In genomic region chr7:130009848-130010688, GRCh38 we compare ENCODE assay signal across 8 cellular contexts. TPM values are rescaled to one million over a fixed set of nuclear protein-coding genes. Genes with fewer than 3 reads are reported as not detected.
DNase-seq lines count a peak whose midpoint lies in the region; ATAC-seq and TF ChIP-seq lines count a peak whose summit lies in the region.

No MANE protein-coding gene starts in this region.

- H3K36me3 Mint-ChIP-seq in WTC11 = no peaks in the 10 kb centered on the region

- H3K4me3 Mint-ChIP-seq in WTC11 = no peak overlapping the region

- H3K4me1 Mint-ChIP-seq in WTC11 = peaks cover 3% of the 10 kb centered on the region

- no peak for TF ChIP-seq CTCF in WTC11 (IDR thresholded peaks at IDR 0.05)

- POLR2A ChIA-PET in WTC11 (lab: Charles Lee) = interaction anchor here (0.6 to 0.9 kb wide), 2 partner anchors 179 to 186 kb away, joined by 6 to 8 read pairs; no protein-coding TSS in a partner anchor

- peak; percentile 88 for DNase-seq in AG08395 (ENCODE audit: low spot score)
- no peak for DNase-seq in WTC11 (ENCODE audit: low spot score)
- DNase-seq in germinal center (ENCODE audit: low spot score) = peak; percentile 11
- DNase-seq in stromal cell of bone marrow (ENCODE audit: low read depth) = peak; percentile 93
- DNase-seq in NCI-H2107 (lab: John Stamatoyannopoulos, UW) = no peak

- no peaks in the 10 kb centered on the region for H3K27me3 Mint-ChIP-seq in WTC11 (ENCODE audit: low read depth)

- H3K9me3 Mint-ChIP-seq in WTC11 = no peaks in the 10 kb centered on the region

- CTCF ChIA-PET in WTC11 (lab: Charles Lee) = interaction anchor here (0.6 to 4.5 kb wide), 30 partner anchors 8 to 576 kb away, joined by 3 to 59 read pairs (median 4); partner anchors contain the start of gene STRIP2

- ATAC-seq in GM18907 (IDR thresholded peaks at IDR 0.05; ENCODE audit: unreplicated experiment) (peak; percentile 44), HG03280 (IDR thresholded peaks at IDR 0.05; ENCODE audit: unreplicated experiment) (peak; percentile 49), WTC11 (no peak), HG02623 (IDR thresholded peaks at IDR 0.05; ENCODE audit: unreplicated experiment) (no peak)

- peak overlapping the region; percentile 44; the same call in 1 of the 2 replicates for H3K27ac Mint-ChIP-seq in WTC11

TF ChIP-seq in WTC11, 78 proteins besides CTCF, POLR2A, EP300 and RAD21:
- TF ChIP-seq AFF4 (CRISPR knock-in tag; IDR thresholded peaks at IDR 0.05; ENCODE audit: borderline replicate concordance) (no peak), ZBTB21 (CRISPR knock-in tag; IDR thresholded peaks at IDR 0.05; ENCODE audit: borderline replicate concordance) (no peak), TCF7 (CRISPR knock-in tag; IDR thresholded peaks at IDR 0.05; ENCODE audit: low read depth) (no peak), SMAD4 (CRISPR knock-in tag; IDR thresholded peaks at IDR 0.05) (no peak), SP1 (CRISPR knock-in tag; conservative IDR thresholded peaks at IDR 0.05) (no peak), ETV6 (CRISPR knock-in tag; IDR thresholded peaks at IDR 0.05) (no peak), ATF3 (CRISPR knock-in tag; conservative IDR thresholded peaks at IDR 0.05) (no peak), E2F5 (CRISPR knock-in tag; IDR thresholded peaks at IDR 0.05) (no peak), ERG (CRISPR knock-in tag; IDR thresholded peaks at IDR 0.05) (no peak), JUN (CRISPR knock-in tag; IDR thresholded peaks at IDR 0.05) (no peak)
TF ChIP-seq in WTC11: peak in this region for 0.

RNA-seq across cellular contexts. Expression of gene ZC3HC1, which starts 41.1 kb away (rescaled TPM):
- 27.8 to 31.6 TPM (median 28.7 TPM) in 3 replicates for total RNA-seq in WTC11 (2021)

RNA-seq across cellular contexts. Expression of gene UBE2H, which starts 57.3 kb away (rescaled TPM):
- total RNA-seq in WTC11 (2021) = 55.0 to 65.8 TPM (median 63.4 TPM) in 3 replicates

Comparison
In these comparisons a context has a peak if more than half of its experiments do, and no peak if none do; other contexts are left out.
1. DNase-seq: peak in AG08395 (single experiment), germinal center (single experiment) and stromal cell of bone marrow (single experiment); none in WTC11 (single experiment) and NCI-H2107 (single experiment).
2. ATAC-seq: peak in GM18907 (single experiment) and HG03280 (single experiment); none in WTC11 (single experiment) and HG02623 (single experiment).